Comparison of ENCODE assay signal across 9 cellular contexts in the genomic region with DNA sequence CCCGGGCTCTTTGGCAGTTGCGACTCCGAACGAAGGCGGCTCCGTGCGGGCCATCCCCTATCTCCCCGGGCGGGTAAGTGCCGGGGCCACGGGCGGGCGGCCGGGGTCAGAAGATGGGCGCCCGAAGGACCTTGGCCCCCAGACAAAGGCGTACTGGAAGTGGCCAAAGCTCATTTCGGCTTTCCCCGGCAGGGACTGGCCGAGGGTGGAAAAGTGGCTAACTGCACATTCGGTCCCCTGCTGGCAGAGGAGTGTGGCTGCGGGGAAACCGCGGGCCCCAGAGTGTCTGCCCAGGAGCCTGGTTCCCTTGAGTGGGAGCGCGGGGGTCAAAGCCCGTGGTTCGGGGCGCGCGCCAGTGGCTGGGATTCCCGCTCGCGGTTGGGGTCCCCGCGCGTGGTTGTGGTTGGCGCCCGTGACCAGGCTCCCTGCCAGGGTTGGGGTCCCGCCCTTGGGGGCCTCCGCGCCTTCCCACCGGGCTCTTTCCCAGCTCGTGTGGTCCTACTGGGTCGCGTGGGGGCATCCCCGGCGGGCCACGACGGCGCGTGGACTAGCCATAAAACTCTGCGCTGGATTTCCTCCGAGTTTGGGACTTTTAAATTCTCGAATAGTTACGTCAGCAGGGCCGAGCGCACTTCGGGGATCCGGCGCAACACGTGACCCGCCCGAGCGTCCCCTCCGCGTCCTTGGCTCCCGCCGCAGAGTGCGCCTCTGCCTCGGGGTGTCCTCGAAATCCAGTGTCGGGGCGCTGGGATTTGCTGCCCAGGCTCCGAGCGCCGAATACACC.
A peak's percentile ranks its signal among the peaks of the same experiment; 100 is the strongest.
DNase-seq lines count a peak whose midpoint lies in the region; ATAC-seq, FAIRE-seq and TF ChIP-seq lines count a peak whose summit lies in the region.
"Had no signal": no experiment of that assay in that cellular context is flagged by ENCODE, and none has a peak within 500 bp of the region (broad histone marks: within the 10 kb centered on the region; RNA-seq: fewer than 3 reads in every experiment).

No MANE protein-coding gene starts in this region.

- TF ChIP-seq CTCF in AG09309 (IDR thresholded peaks at IDR 0.05; ENCODE audit: control insufficient read depth, insufficient read depth, low read depth, low read length, missing control alignments) (peak; percentile 73), left lung (IDR thresholded peaks at IDR 0.05) (peak; percentile 18 to 50)

- peak; percentile 69 for ATAC-seq in left lung
- no peak for ATAC-seq in HG03521 (IDR thresholded peaks at IDR 0.05; ENCODE audit: unreplicated experiment)

- intact Hi-C loops in left lung (cut with DNase I) = loop anchor here in 1 of 2 donors (10.0 kb wide), 1 partner anchor 59 kb away; no protein-coding TSS in a partner anchor

- H3K27me3 ChIP-seq in left lung (peaks cover 0 to 34% of the 10 kb centered on the region in 2 donors), thymus (ENCODE audit: control insufficient read depth, insufficient read depth) (peaks cover 29% of the 10 kb centered on the region)

- H3K27ac ChIP-seq in left lung (peak overlapping the region; percentile 95 to 97), thymus (ENCODE audit: low read depth) (peak overlapping the region; percentile 80)
- H3K27ac ChIP-seq: HL-60 had no signal

- no peak for FAIRE-seq in GM19239 (lab: Jason Lieb, UNC)

- 3% methylated on average over 77 of the region's 77 CpGs for WGBS in thymus

- DNase-seq in AG09309 (ENCODE audit: low read depth) (no peak), GM19239 (ENCODE audit: insufficient read length, low spot score) (peak; percentile 61), NOMO-1 treated with DMSO at 0.1 percent for 48 hours (lab: John Stamatoyannopoulos, UW; ENCODE audit: unreplicated experiment) (peak; percentile 59), dermis blood vessel endothelial cell (peak; percentile 84), left lung (peak; percentile 73 to 86), NCI-H524 treated with DMSO at 0.1 percent for 48 hours (lab: John Stamatoyannopoulos, UW) (no peak)

- H3K9me3 ChIP-seq in left lung (no peaks in the 10 kb centered on the region), thymus (ENCODE audit: control insufficient read depth) (no peaks in the 10 kb centered on the region)

- peaks cover 8 to 39% of the 10 kb centered on the region in 2 donors for H3K4me1 ChIP-seq in left lung
- H3K4me1 ChIP-seq in thymus (ENCODE audit: control insufficient read depth, insufficient read depth, low read length) = no peaks in the 10 kb centered on the region

- H3K4me3 ChIP-seq in AG09309 (ENCODE audit: control insufficient read depth, low read depth, low read length) (peak overlapping the region; percentile 60), left lung (peak overlapping the region; percentile 60 to 69), thymus (ENCODE audit: low read length) (peak overlapping the region; percentile 38)

- H3K36me3 ChIP-seq in left lung = no peaks in the 10 kb centered on the region
- H3K36me3 ChIP-seq in thymus (ENCODE audit: control insufficient read depth, insufficient read depth) = no peaks in the 10 kb centered on the region

Comparison
In these comparisons a context has a peak if more than half of its experiments do, and no peak if none do; other contexts are left out.
1. DNase-seq: peak in GM19239 (single experiment), NOMO-1 treated with DMSO at 0.1 percent for 48 hours (single experiment), dermis blood vessel endothelial cell (single experiment) and left lung (2 of 2); none in AG09309 (single experiment) and NCI-H524 treated with DMSO at 0.1 percent for 48 hours (single experiment).
2. Peak in every context shown above with its lines, with median percentiles within 50 percentile points of each other: H3K4me3 ChIP-seq.